ENCODE assay signal across 2 cellular contexts in genomic region chr2:65438137-65438899, GRCh38.
A peak's percentile ranks its signal among the peaks of the same experiment; 100 is the strongest.
TF ChIP-seq lines count a peak whose summit lies in the region.

No MANE protein-coding gene starts in this region.

TF ChIP-seq in HepG2, 621 proteins besides CTCF, POLR2A, EP300 and RAD21 (continues in another document):
- TF ChIP-seq AGO1 (IDR thresholded peaks at IDR 0.05; ENCODE audit: low read depth, low read length, poor library complexity, severe bottlenecking): no peak
- peak; percentile 99 for TF ChIP-seq SNAPC5 (CRISPR knock-in tag; IDR thresholded peaks at IDR 0.05; ENCODE audit: borderline replicate concordance)
- TF ChIP-seq ZNF766 (CRISPR knock-in tag; IDR thresholded peaks at IDR 0.05; ENCODE audit: borderline replicate concordance): 0 out of 2 replicates have a peak, but pooled peaks have one; percentile 55
- TF ChIP-seq ZBTB20 (CRISPR knock-in tag; IDR thresholded peaks at IDR 0.05; ENCODE audit: borderline replicate concordance, low read depth): peak; percentile 50; the same call in 1 of the 2 replicates
- no peak for TF ChIP-seq ZNF883 (CRISPR knock-in tag; IDR thresholded peaks at IDR 0.05; ENCODE audit: not compliant biosample characterization)
- 0 out of 2 replicates have a peak, but pooled peaks have one; percentile 21 for TF ChIP-seq BORCS8-MEF2B (CRISPR knock-in tag; IDR thresholded peaks at IDR 0.05)
- peak; percentile 63 for TF ChIP-seq PAXIP1 (CRISPR knock-in tag; conservative IDR thresholded peaks at IDR 0.05)
- TF ChIP-seq ZNF850 (CRISPR knock-in tag; conservative IDR thresholded peaks at IDR 0.05): 0 out of 2 replicates have a peak, but pooled peaks have one; percentile 28
- 0 out of 2 replicates have a peak, but pooled peaks have one; percentile 28 for TF ChIP-seq RCOR2 (CRISPR knock-in tag; IDR thresholded peaks at IDR 0.05)
- TF ChIP-seq ARID2 (CRISPR knock-in tag; IDR thresholded peaks at IDR 0.05; ENCODE audit: borderline replicate concordance): no peak
- no peak for TF ChIP-seq GABPA (IDR thresholded peaks at IDR 0.05; ENCODE audit: low read depth, low read length)
- TF ChIP-seq GABPA (CRISPR knock-in tag; IDR thresholded peaks at IDR 0.05; ENCODE audit: low read depth): peak; percentile 51
- 0 out of 2 replicates have a peak, but pooled peaks have one; percentile 15 for TF ChIP-seq ZNF558 (CRISPR knock-in tag; IDR thresholded peaks at IDR 0.05; ENCODE audit: borderline replicate concordance)
- no peak for TF ChIP-seq IKZF4 (CRISPR knock-in tag; IDR thresholded peaks at IDR 0.05; ENCODE audit: borderline replicate concordance, low read depth, not compliant biosample characterization)
- 0 out of 2 replicates have a peak, but pooled peaks have one; percentile 42 for TF ChIP-seq ZFP82 (CRISPR knock-in tag; IDR thresholded peaks at IDR 0.05; ENCODE audit: borderline replicate concordance)
- TF ChIP-seq PAF1 (CRISPR knock-in tag; IDR thresholded peaks at IDR 0.05): no peak
- TF ChIP-seq MAZ (IDR thresholded peaks at IDR 0.05; ENCODE audit: borderline replicate concordance, low read depth, low read length): no peak
- no peak for TF ChIP-seq MAZ (CRISPR knock-in tag; IDR thresholded peaks at IDR 0.05; ENCODE audit: low read depth)
- no peak for TF ChIP-seq DMTF1 (CRISPR knock-in tag; IDR thresholded peaks at IDR 0.05)
- TF ChIP-seq ATF2 (CRISPR knock-in tag; IDR thresholded peaks at IDR 0.05): no peak
- TF ChIP-seq ZNF503 (CRISPR knock-in tag; IDR thresholded peaks at IDR 0.05): no peak

TF ChIP-seq in HEK293T, 16 proteins besides CTCF, POLR2A, EP300 and RAD21:
- TF ChIP-seq BHLHE40 (IDR thresholded peaks at IDR 0.05; ENCODE audit: borderline replicate concordance) (no peak), FOXA1 (IDR thresholded peaks at IDR 0.05) (no peak), ELF4 (IDR thresholded peaks at IDR 0.05) (no peak), PKNOX1 (IDR thresholded peaks at IDR 0.05) (no peak), LEF1 (IDR thresholded peaks at IDR 0.05; ENCODE audit: borderline replicate concordance) (no peak)
